In the genomic region with DNA sequence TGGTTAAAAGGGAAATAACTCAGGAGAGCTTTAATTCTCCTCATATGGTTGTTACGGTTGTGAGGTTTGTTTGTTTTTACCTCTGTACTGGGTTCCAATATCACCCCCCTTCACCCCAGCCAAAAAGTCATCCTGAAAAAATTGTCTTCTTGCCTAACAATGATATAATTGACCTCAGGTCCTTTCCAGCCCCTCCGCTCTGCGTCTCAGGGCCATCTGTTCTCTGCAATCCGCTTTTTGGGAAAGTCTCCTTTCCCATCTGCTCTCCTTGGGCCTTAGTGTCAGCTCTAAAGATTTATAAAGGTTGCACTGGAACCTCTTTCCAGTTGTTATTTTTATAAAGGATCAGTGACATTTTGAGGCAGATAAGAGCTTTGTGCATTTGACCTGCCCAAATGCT, we compare ENCODE assay signal across 13 cellular contexts. TPM values are rescaled to one million over a fixed set of nuclear protein-coding genes. Genes with fewer than 3 reads are reported as not detected.
A peak's percentile ranks its signal among the peaks of the same experiment; 100 is the strongest.
DNase-seq lines count a peak whose midpoint lies in the region; ATAC-seq, FAIRE-seq and TF ChIP-seq lines count a peak whose summit lies in the region.
"Had no signal": no experiment of that assay in that cellular context is flagged by ENCODE, and none has a peak within 500 bp of the region (broad histone marks: within the 10 kb centered on the region; RNA-seq: fewer than 3 reads in every experiment).

No MANE protein-coding gene starts in this region.

- WGBS in H1 (ENCODE audit: extremely low coverage in 1 of 2, insufficient coverage in 1 of 2, insufficient read length in 1 of 2, insufficient replicate concordance in 2 of 2, low coverage in 1 of 2, low lambda C conversion rate in 2 of 2, missing lambda C conversion rate in 1 of 2), 2 experiments: 78% methylated on average over 4 of the region's 4 CpGs; no CpG with 5 or more reads in 1 of the 2 experiments
- WGBS in mesendoderm (ENCODE audit: extremely low coverage, insufficient coverage, low lambda C conversion rate): no CpG with 5 or more reads among the region's 4 CpGs

- H2BK20ac ChIP-seq in H1 (ENCODE audit: low read length): no peak overlapping the region

- peak overlapping the region; percentile 74 for H3K27ac Mint-ChIP-seq in osteocyte (ENCODE audit: unreplicated experiment)
- H3K27ac Mint-ChIP-seq: T-cell had no signal

- H3K4me3 Mint-ChIP-seq in osteocyte (ENCODE audit: unreplicated experiment): no peak overlapping the region
- H3K4me3 Mint-ChIP-seq: activated CD4-positive, alpha-beta T cell treated with anti-CD3 and anti-CD28 coated beads, Interleukin-2, amount 10 ng/mL, durations not matched to agents 24 days and 14 days; neural crest cell; T-cell had no signal

- no peak overlapping the region for H4K5ac ChIP-seq in H1 (ENCODE audit: insufficient read length, low read depth, low read length)
- H4K5ac ChIP-seq in mesendoderm (ENCODE audit: low read length): no peak overlapping the region

- DNase-seq in NCI-H524 (lab: John Stamatoyannopoulos, UW) (peak; percentile 80 to 89), H1 (ENCODE audit: low read depth in 1 of 2, low spot score in 2 of 2) (no peak), osteocyte (ENCODE audit: extremely low spot score, unreplicated experiment) (no peak), UCSD-AML1 (lab: John Stamatoyannopoulos, UW; ENCODE audit: unreplicated experiment) (no peak), mesendoderm (no peak)
- DNase-seq in activated CD4-positive, alpha-beta T cell treated with anti-CD3 and anti-CD28 coated beads for 48 hours: no peak
- DNase-seq: activated CD4-positive, alpha-beta T cell treated with anti-CD3 and anti-CD28 coated beads, Interleukin-2, amount 10 ng/mL, durations not matched to agents 24 days and 14 days; KG1; NCI-H187; T-cell had no signal

- no peaks in the 10 kb centered on the region for H3K36me3 Mint-ChIP-seq in osteocyte (ENCODE audit: unreplicated experiment)

- peaks cover 0 to 67% of the 10 kb centered on the region in 2 experiments; a peak in 2 of 4 replicates for H3K79me2 ChIP-seq in H1 (ENCODE audit: control insufficient read depth in 1 of 2, insufficient read depth in 2 of 2, low read length in 2 of 2)
- peaks cover 2% of the 10 kb centered on the region for H3K79me2 ChIP-seq in mesendoderm (ENCODE audit: control insufficient read depth, insufficient read depth, low read length)

- H3K56ac ChIP-seq in H1 (replicated peaks; ENCODE audit: insufficient read length, low read depth, low read length) (no peak overlapping the region), mesendoderm (ENCODE audit: low read length) (no peak overlapping the region)

- no peak for TF ChIP-seq EP300 in H1 (IDR thresholded peaks at IDR 0.05; ENCODE audit: borderline replicate concordance in 1 of 2, low read depth in 2 of 2, low read length in 2 of 2)

- no peak for TF ChIP-seq POLR2A in H1 (IDR thresholded peaks at IDR 0.05; ENCODE audit: control extremely low read depth in 1 of 2, low read depth in 2 of 2, low read length in 2 of 2)

- peaks cover 4% of the 10 kb centered on the region for H3K9me3 Mint-ChIP-seq in osteocyte (ENCODE audit: unreplicated experiment)
- H3K9me3 Mint-ChIP-seq: activated CD4-positive, alpha-beta T cell treated with anti-CD3 and anti-CD28 coated beads, Interleukin-2, amount 10 ng/mL, durations not matched to agents 24 days and 14 days; neural crest cell; T-cell had no signal

- H2AK5ac ChIP-seq in H1 (ENCODE audit: low read depth, low read length): no peak overlapping the region
- no peak overlapping the region for H2AK5ac ChIP-seq in mesendoderm (ENCODE audit: low read length)

- H2BK12ac ChIP-seq in H1 (ENCODE audit: low read depth, low read length): no peak overlapping the region

- H3K23ac ChIP-seq in H1 (ENCODE audit: insufficient read length) (no peak overlapping the region), mesendoderm (ENCODE audit: low read length) (no peak overlapping the region)

- H3K4ac ChIP-seq in H1 (replicated peaks; ENCODE audit: insufficient read length, low read depth, low read length) (no peak overlapping the region), mesendoderm (ENCODE audit: low read depth, low read length) (no peak overlapping the region)

- H3K79me1 ChIP-seq in H1 (ENCODE audit: low read depth, low read length) (peaks cover 3% of the 10 kb centered on the region), mesendoderm (ENCODE audit: low read length) (no peaks in the 10 kb centered on the region)

- POLR2A ChIA-PET in H1 (lab: Charles Lee; ENCODE audit: partially characterized antibody): interaction anchor here (0.9 to 5.3 kb wide), 4 partner anchors 9 to 56 kb away, joined by 3 to 29 read pairs (median 7); a partner anchor contains a TSS

- H2BK15ac ChIP-seq in H1 (ENCODE audit: low read length) (no peak overlapping the region), mesendoderm (replicated peaks; ENCODE audit: low read depth) (no peak overlapping the region)

- peak overlapping the region; percentile 81 for H3K27ac ChIP-seq in C4-2B
- H3K27ac ChIP-seq in H1 (ENCODE audit: low read depth, low read length): no peak overlapping the region
- no peak overlapping the region for H3K27ac ChIP-seq in mesendoderm (ENCODE audit: low read depth, low read length)

- H4K91ac ChIP-seq in H1 (replicated peaks; ENCODE audit: insufficient read length, low read length): no peak overlapping the region

- H3K4me1 ChIP-seq in H1 (replicated peaks in 1 of 4; ENCODE audit: control insufficient read depth in 3 of 4, insufficient read depth in 4 of 4, low read length in 3 of 4): peaks cover 7 to 34% (median 24%) of the 10 kb centered on the region in 4 experiments; a peak in 6 of 7 replicates
- no peaks in the 10 kb centered on the region for H3K4me1 ChIP-seq in mesendoderm (ENCODE audit: control insufficient read depth, low read depth, low read length)

- no peaks in the 10 kb centered on the region for H3K27me3 Mint-ChIP-seq in osteocyte (ENCODE audit: unreplicated experiment)
- H3K27me3 Mint-ChIP-seq: activated CD4-positive, alpha-beta T cell treated with anti-CD3 and anti-CD28 coated beads, Interleukin-2, amount 10 ng/mL, durations not matched to agents 24 days and 14 days had no signal

- no peaks in the 10 kb centered on the region for H3K27me3 ChIP-seq in H1 (replicated peaks in 1 of 4; ENCODE audit: control insufficient read depth in 3 of 4, extremely low read depth in 1 of 4, insufficient read depth in 3 of 4, low read length in 3 of 4)
- H3K27me3 ChIP-seq in mesendoderm (ENCODE audit: insufficient read depth, low read length, poor library complexity): no peaks in the 10 kb centered on the region

- peaks cover 1% of the 10 kb centered on the region for H3K23me2 ChIP-seq in H1 (ENCODE audit: low read depth, low read length)

- H3K9ac ChIP-seq in H1 (replicated peaks in 1 of 4; ENCODE audit: extremely low read depth in 1 of 4, low read depth in 3 of 4, low read length in 3 of 4) (no peak overlapping the region), mesendoderm (ENCODE audit: low read length) (no peak overlapping the region)

- no peak overlapping the region for H2AFZ ChIP-seq in H1 (ENCODE audit: low read length)

- no peaks in the 10 kb centered on the region for H3K9me3 ChIP-seq in H1 (ENCODE audit: insufficient read depth in 2 of 2, low read depth in 1 of 2, low read length in 1 of 2)

- H2BK5ac ChIP-seq in H1 (ENCODE audit: low read depth, low read length) (no peak overlapping the region), mesendoderm (ENCODE audit: low read length) (no peak overlapping the region)

- H2BK120ac ChIP-seq in H1 (replicated peaks; ENCODE audit: low read depth, low read length): no peak overlapping the region
- no peak overlapping the region for H2BK120ac ChIP-seq in mesendoderm (ENCODE audit: low read depth, low read length)

- TF ChIP-seq CTCF in C4-2B (conservative IDR thresholded peaks at IDR 0.05): no peak
- no peak for TF ChIP-seq CTCF in H1 (IDR thresholded peaks at IDR 0.05; ENCODE audit: control extremely low read depth in 1 of 3, insufficient read depth in 1 of 3, low read depth in 1 of 3, low read length in 3 of 3)
- TF ChIP-seq CTCF in osteocyte (IDR thresholded peaks at IDR 0.05): no peak

- ATAC-seq in HG03196 (IDR thresholded peaks at IDR 0.05; ENCODE audit: unreplicated experiment): no peak
- ATAC-seq: T-cell had no signal

- H3K4me3 ChIP-seq in H1 (ENCODE audit: extremely low read depth in 1 of 4, insufficient read depth in 2 of 4, low read depth in 3 of 4, low read length in 4 of 4) (peak overlapping the region in 1 of 4 experiments; percentile 40; a peak in 1 of 8 replicates), mesendoderm (ENCODE audit: low read length) (no peak overlapping the region)

- no peak overlapping the region for H3K18ac ChIP-seq in H1 (ENCODE audit: extremely low read depth, low read length)
- no peak overlapping the region for H3K18ac ChIP-seq in mesendoderm (ENCODE audit: low read length)

- H3K14ac ChIP-seq in H1 (ENCODE audit: insufficient read length): no peak overlapping the region

- no peak for TF ChIP-seq RAD21 in H1 (IDR thresholded peaks at IDR 0.05 in 1 of 2, conservative IDR thresholded peaks at IDR 0.05 in 1 of 2; ENCODE audit: low read depth in 2 of 2, low read length in 2 of 2)

- H3K4me2 ChIP-seq in H1 (ENCODE audit: insufficient read depth in 1 of 2, low read depth in 2 of 2, low read length in 2 of 2): peak overlapping the region; percentile 65 to 88
- no peak overlapping the region for H3K4me2 ChIP-seq in mesendoderm (ENCODE audit: low read length)

- H3K36me3 ChIP-seq in H1 (ENCODE audit: control insufficient read depth in 2 of 4, insufficient read depth in 4 of 4, low read length in 3 of 4): peaks cover 0 to 20% (median 4%) of the 10 kb centered on the region in 4 experiments; a peak in 3 of 8 replicates
- H3K36me3 ChIP-seq in mesendoderm (ENCODE audit: control insufficient read depth, insufficient read depth, low read length): no peaks in the 10 kb centered on the region

- peaks cover 4 to 27% of the 10 kb centered on the region in 2 experiments for H4K20me1 ChIP-seq in H1 (replicated peaks in 1 of 2; ENCODE audit: control insufficient read depth in 1 of 2, insufficient read depth in 2 of 2, low read length in 2 of 2)

- H4K8ac ChIP-seq in H1 (ENCODE audit: extremely low read depth, insufficient read depth, low read length) (no peak overlapping the region), mesendoderm (ENCODE audit: low read depth, low read length) (no peak overlapping the region)

- CTCF ChIA-PET in H1 (lab: Charles Lee; ENCODE audit: partially characterized antibody): interaction anchor here (0.9 to 1.3 kb wide), 4 partner anchors 18 to 44 kb away, joined by 3 to 5 read pairs (median 4); no protein-coding TSS in a partner anchor

- H3K4me1 Mint-ChIP-seq in osteocyte (ENCODE audit: unreplicated experiment): peaks cover 43% of the 10 kb centered on the region

- no peak for FAIRE-seq in H1 (lab: Jason Lieb, UNC)

RNA-seq across cellular contexts. Expression of a gene that starts 33.9 kb away (rescaled TPM):
- 57.1 and 63.8 TPM in 2 replicates for total RNA-seq in H1 (2021; fragmentation: NEBNext Ultra II Directional; extraction: Animal tissue kit (Norgen Biotek cat#: 25700))
- polyA plus RNA-seq in H1 (2011; rRNA removed): 22.4 and 29.2 TPM in 2 replicates
- 33.4 TPM for polyA plus RNA-seq in H1 (2011; cell fraction: cytosol; rRNA removed)
- polyA plus RNA-seq in H1 (2011; cell fraction: nucleus; rRNA removed): 27.1 TPM
- 35.3 to 48.6 TPM (median 37.3 TPM) in 4 replicates for polyA plus RNA-seq in H1 (2012, experiment 1 of 2)
- polyA plus RNA-seq in H1 (2012, experiment 2 of 2): 11.5 TPM
- polyA plus RNA-seq in H1 (2013, experiment 1 of 2): 32.3 TPM
- polyA plus RNA-seq in H1 (2013, experiment 2 of 2): 36.5 TPM
- polyA minus RNA-seq in H1 (2011; rRNA and poly(A)+ RNA removed): 60.1 and 65.3 TPM in 2 replicates
- 35.3 TPM for polyA minus RNA-seq in H1 (2011; cell fraction: cytosol; rRNA and poly(A)+ RNA removed)
- polyA minus RNA-seq in H1 (2011; cell fraction: nucleus; rRNA and poly(A)+ RNA removed): 28.0 TPM
- 9.7 and 12.5 TPM in 2 replicates for total RNA-seq in osteocyte
- polyA plus RNA-seq in mesendoderm (2013, experiment 1 of 2): 28.6 TPM
- polyA plus RNA-seq in mesendoderm (2013, experiment 2 of 2): 31.9 TPM

RNA-seq across cellular contexts. Expression of a gene that starts 55.4 kb away (rescaled TPM):
- 25.6 and 27.6 TPM in 2 replicates for total RNA-seq in H1 (2021; fragmentation: NEBNext Ultra II Directional; extraction: Animal tissue kit (Norgen Biotek cat#: 25700))
- polyA plus RNA-seq in H1 (2011; rRNA removed): 68.3 and 75.5 TPM in 2 replicates
- polyA plus RNA-seq in H1 (2011; cell fraction: cytosol; rRNA removed): 65.1 TPM
- polyA plus RNA-seq in H1 (2011; cell fraction: nucleus; rRNA removed): 110 TPM
- 36.7 to 48.2 TPM (median 43.9 TPM) in 4 replicates for polyA plus RNA-seq in H1 (2012, experiment 1 of 2)
- 44.3 TPM for polyA plus RNA-seq in H1 (2012, experiment 2 of 2)
- 24.1 TPM for polyA plus RNA-seq in H1 (2013, experiment 1 of 2)
- 20.7 TPM for polyA plus RNA-seq in H1 (2013, experiment 2 of 2)
- 75.6 and 86.0 TPM in 2 replicates for polyA minus RNA-seq in H1 (2011; rRNA and poly(A)+ RNA removed)
- 23.3 TPM for polyA minus RNA-seq in H1 (2011; cell fraction: cytosol; rRNA and poly(A)+ RNA removed)
- polyA minus RNA-seq in H1 (2011; cell fraction: nucleus; rRNA and poly(A)+ RNA removed): 30.4 TPM
- not detected in 2 replicates for total RNA-seq in osteocyte
- polyA plus RNA-seq in mesendoderm (2013, experiment 1 of 2): 1.9 TPM
- polyA plus RNA-seq in mesendoderm (2013, experiment 2 of 2): 2.2 TPM
- total RNA-seq: T-cell had no signal

Comparison
In these comparisons a context has a peak if more than half of its experiments do, and no peak if none do; other contexts are left out.
1. DNase-seq: peak in NCI-H524 (2 of 2); none in H1 (0 of 2), osteocyte (single experiment), activated CD4-positive, alpha-beta T cell treated with anti-CD3 and anti-CD28 coated beads for 48 hours (single experiment), UCSD-AML1 (single experiment) and mesendoderm (single experiment).
2. RNA of a gene that starts 55.4 kb away (total RNA-seq): 25.6 to 27.6 TPM in H1; not detected in osteocyte; every median in the first group is over 10 times any median in the second.